ENCODE assay signal across 8 cellular contexts in the genomic region with DNA sequence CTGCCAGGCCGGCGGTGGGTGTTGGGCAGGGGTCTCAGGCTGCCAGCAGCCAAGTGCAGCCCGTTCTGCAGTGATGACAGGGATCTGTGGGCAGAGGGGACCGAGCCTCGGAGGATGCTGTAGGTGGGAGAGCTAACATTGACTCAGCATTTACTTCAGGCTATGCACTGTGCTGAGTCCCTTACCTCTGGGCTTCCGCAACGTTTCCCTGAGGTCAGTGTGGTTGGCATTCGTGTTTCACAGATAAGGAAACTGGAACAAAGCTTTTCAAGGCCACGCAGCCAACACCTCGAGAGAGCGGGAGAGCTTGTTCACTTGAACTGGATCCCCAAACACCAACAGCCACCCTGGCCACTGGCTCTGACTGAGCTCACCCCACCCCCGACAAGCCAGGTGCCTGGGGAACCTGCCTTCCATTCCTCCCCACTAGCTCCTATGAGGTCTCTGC. TPM values are rescaled to one million over a fixed set of nuclear protein-coding genes. Genes with fewer than 3 reads are reported as not detected.
DNase-seq lines count a peak whose midpoint lies in the region; ATAC-seq and TF ChIP-seq lines count a peak whose summit lies in the region.

No MANE protein-coding gene starts in this region.

- peak; percentile 26 for ATAC-seq in GM18909 (IDR thresholded peaks at IDR 0.05; ENCODE audit: poor library complexity, unreplicated experiment)
- ATAC-seq in HG03175 (IDR thresholded peaks at IDR 0.05; ENCODE audit: unreplicated experiment) = peak; percentile 16
- ATAC-seq in HG03097 (IDR thresholded peaks at IDR 0.05; ENCODE audit: low FRiP score, unreplicated experiment) = no peak

- H3K27me3 ChIP-seq in rectal smooth muscle tissue (ENCODE audit: control insufficient read depth, insufficient read depth, low read length) = no peaks in the 10 kb centered on the region

- H3K4me3 ChIP-seq in fibroblast of the aortic adventitia (ENCODE audit: low read depth, low read length) (peak overlapping the region; percentile 66), rectal smooth muscle tissue (ENCODE audit: low read length) (peak overlapping the region; percentile 72)

- H3K36me3 ChIP-seq in rectal smooth muscle tissue (ENCODE audit: control insufficient read depth, insufficient read depth, low read length) = no peaks in the 10 kb centered on the region

- peaks cover 9% of the 10 kb centered on the region for H3K4me1 ChIP-seq in rectal smooth muscle tissue (ENCODE audit: control insufficient read depth, insufficient read depth, low read length)

- no peak overlapping the region for H3K9ac ChIP-seq in rectal smooth muscle tissue (ENCODE audit: low read length)

- TF ChIP-seq CTCF in fibroblast of the aortic adventitia (IDR thresholded peaks at IDR 0.05; ENCODE audit: insufficient read depth, low read length) = no peak
- TF ChIP-seq CTCF in GM13977 (IDR thresholded peaks at IDR 0.05; ENCODE audit: extremely low read depth, insufficient read depth, missing control alignments) = no peak

- DNase-seq in activated CD4-positive, alpha-beta T cell treated with anti-CD3 and anti-CD28 coated beads for 48 hours = peak; percentile 44
- peak; percentile 4 for DNase-seq in fibroblast of the aortic adventitia (ENCODE audit: low read depth)
- DNase-seq in GM13977 (ENCODE audit: low spot score) = no peak
- no peak for DNase-seq in DMS114 treated with DMSO at 0.1 percent for 48 hours (lab: John Stamatoyannopoulos, UW; ENCODE audit: unreplicated experiment)

- in situ Hi-C loops in GM13977 (cut with MboI; ENCODE audit: low pct_unique_long_range_greater_than_20kb, low sequenced_read_pairs, unreplicated experiment) = no loop called here

- no peak overlapping the region for H3K27ac ChIP-seq in rectal smooth muscle tissue (ENCODE audit: low read depth, low read length)

RNA-seq across cellular contexts. Expression of gene GPR148, which starts 0.8 kb away (rescaled TPM):
- 0.41 TPM in 1 of 2 replicates, not detected in the other for total RNA-seq in fibroblast of the aortic adventitia (ENCODE audit: low replicate concordance)

RNA-seq across cellular contexts. Expression of gene AMER3, which starts 27.3 kb away (rescaled TPM):
- total RNA-seq in fibroblast of the aortic adventitia (ENCODE audit: low replicate concordance) = not detected in 2 replicates

Comparison
In these comparisons a context has a peak if more than half of its experiments do, and no peak if none do; other contexts are left out.
1. DNase-seq: peak in activated CD4-positive, alpha-beta T cell treated with anti-CD3 and anti-CD28 coated beads for 48 hours (single experiment) and fibroblast of the aortic adventitia (single experiment); none in GM13977 (single experiment) and DMS114 treated with DMSO at 0.1 percent for 48 hours (single experiment).